36 cellular contexts compared by ENCODE assay signal in the genomic region with DNA sequence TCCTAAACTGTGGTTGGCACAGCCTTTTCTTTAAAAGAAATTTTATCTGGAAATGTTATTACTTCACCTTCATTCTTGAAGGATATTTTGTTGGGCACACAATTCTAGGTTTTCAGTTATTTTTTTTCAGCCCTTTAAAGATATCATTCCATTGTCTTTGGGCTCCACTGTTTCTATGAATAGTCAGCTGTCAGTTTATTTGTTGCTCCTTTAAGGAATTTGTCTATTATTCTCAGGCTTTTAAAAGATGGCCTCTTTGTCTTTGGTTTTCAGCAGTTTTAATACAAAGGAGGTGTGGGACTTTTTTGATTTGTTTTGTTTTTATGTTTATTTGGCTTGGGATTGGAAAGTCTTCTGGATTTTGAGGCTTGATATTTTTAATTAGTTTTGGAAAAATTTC.
"Had no signal": no experiment of that assay in that cellular context is flagged by ENCODE, and none has a peak within 500 bp of the region (broad histone marks: within the 10 kb centered on the region; RNA-seq: fewer than 3 reads in every experiment).

No MANE protein-coding gene starts in this region.

- H3K4me1 ChIP-seq: SJSA1 had no signal

- H3K27ac ChIP-seq: brain microvascular endothelial cell, SJSA1, VCaP had no signal

- H3K27ac Mint-ChIP-seq: activated CD4-positive, alpha-beta memory T cell treated with anti-CD3 and anti-CD28 coated beads, Interleukin-2, amount 10 ng/mL, durations not matched to agents 7 days and 5 days; activated CD8-positive, alpha-beta memory T cell treated with anti-CD3 and anti-CD28 coated beads, Interleukin-2, amount 10 ng/mL, durations not matched to agents 7 days and 5 days; activated naive CD4-positive, alpha-beta T cell treated with anti-CD3 and anti-CD28 coated beads for 36 hours; activated naive CD8-positive, alpha-beta T cell; activated naive CD8-positive, alpha-beta T cell treated with anti-CD3 and anti-CD28 coated beads, Interleukin-2, amount 50 U/mL, for 24 hours; activated T-helper 17 cell treated with anti-CD3 and anti-CD28 coated beads, Interleukin-2, amount 50 U/mL, for 72 hours had no signal

- ATAC-seq: activated CD8-positive, alpha-beta memory T cell treated with anti-CD3 and anti-CD28 coated beads, Interleukin-2, amount 10 ng/mL, durations not matched to agents 7 days and 5 days; activated naive CD8-positive, alpha-beta T cell treated with anti-CD3 and anti-CD28 coated beads, Interleukin-2, amount 50 U/mL, for 24 hours; activated T-helper 17 cell treated with anti-CD3 and anti-CD28 coated beads, Interleukin-2, amount 50 U/mL, for 72 hours; Panc1 had no signal

- H3K4me3 ChIP-seq: SJSA1 had no signal

- H3K4me1 Mint-ChIP-seq: activated CD4-positive, alpha-beta memory T cell treated with anti-CD3 and anti-CD28 coated beads, Interleukin-2, amount 10 ng/mL, durations not matched to agents 7 days and 5 days; activated CD8-positive, alpha-beta memory T cell treated with anti-CD3 and anti-CD28 coated beads, Interleukin-2, amount 10 ng/mL, durations not matched to agents 7 days and 5 days; activated naive CD8-positive, alpha-beta T cell treated with anti-CD3 and anti-CD28 coated beads, Interleukin-2, amount 50 U/mL, for 24 hours; activated T-helper 17 cell treated with anti-CD3 and anti-CD28 coated beads, Interleukin-2, amount 50 U/mL, for 72 hours had no signal

- H3K27me3 ChIP-seq: brain microvascular endothelial cell, SJSA1 had no signal

- H3K9ac ChIP-seq: SK-N-SH had no signal

- H3K4me3 Mint-ChIP-seq: activated CD4-positive, alpha-beta memory T cell treated with anti-CD3 and anti-CD28 coated beads, Interleukin-2, amount 10 ng/mL, durations not matched to agents 7 days and 5 days; activated CD8-positive, alpha-beta memory T cell treated with anti-CD3 and anti-CD28 coated beads, Interleukin-2, amount 10 ng/mL, durations not matched to agents 7 days and 5 days; activated naive CD4-positive, alpha-beta T cell treated with anti-CD3 and anti-CD28 coated beads for 36 hours; activated naive CD8-positive, alpha-beta T cell; activated naive CD8-positive, alpha-beta T cell treated with anti-CD3 and anti-CD28 coated beads, Interleukin-2, amount 50 U/mL, for 24 hours; activated T-helper 17 cell treated with anti-CD3 and anti-CD28 coated beads, Interleukin-2, amount 50 U/mL, for 72 hours had no signal

- H3K36me3 ChIP-seq: brain microvascular endothelial cell, SJSA1 had no signal

- DNase-seq: activated CD4-positive, alpha-beta memory T cell treated with anti-CD3 and anti-CD28 coated beads, Interleukin-2, amount 10 ng/mL, durations not matched to agents 7 days and 5 days; activated CD4-positive, alpha-beta T cell treated with anti-CD3 and anti-CD28 coated beads for 1 hour; activated CD4-positive, alpha-beta T cell treated with anti-CD3 and anti-CD28 coated beads for 48 hours; activated CD4-positive, CD25-positive, alpha-beta regulatory T cell; activated CD8-positive, alpha-beta memory T cell treated with anti-CD3 and anti-CD28 coated beads for 24 hours; activated CD8-positive, alpha-beta memory T cell treated with anti-CD3 and anti-CD28 coated beads, Interleukin-2, amount 10 ng/mL, durations not matched to agents 7 days and 5 days; activated CD8-positive, alpha-beta memory T cell treated with anti-CD3 and anti-CD28 coated beads, Interleukin-2, amount 50 U/mL, for 48 hours; activated effector memory CD4-positive, alpha-beta T cell treated with anti-CD3 and anti-CD28 coated beads, Interleukin-2, amount 50 U/mL, for 16 hours; activated naive CD4-positive, alpha-beta T cell treated with anti-CD3 and anti-CD28 coated beads for 36 hours; activated naive CD8-positive, alpha-beta T cell treated with anti-CD3 and anti-CD28 coated beads, Interleukin-2, amount 50 U/mL, for 24 hours; activated T-cell treated with anti-CD3 and anti-CD28 coated beads, Interleukin-2, amount 50 U/mL, for 48 hours; amniotic stem cell; aorta; brain microvascular endothelial cell; central memory CD4-positive, alpha-beta T cell; Karpas-422; KBM-7; NCI-H1105; NCI-H1436; NCI-H1694; NCI-H2029; NCI-H2107; NCI-H2171; NCI-H226; NCI-H446 treated with DMSO at 0.1 percent for 48 hours; NCI-H524; SHP77 treated with DMSO at 0.1 percent for 48 hours; SK-N-SH; T-helper 1 cell; T-helper 2 cell; T-helper 9 cell had no signal
